In genomic region chr1:212162635-212163034, GRCh38 we compare ENCODE assay signal across 9 cellular contexts.
DNase-seq lines count a peak whose midpoint lies in the region; ATAC-seq, FAIRE-seq and TF ChIP-seq lines count a peak whose summit lies in the region.
"Had no signal": no experiment of that assay in that cellular context is flagged by ENCODE, and none has a peak within 500 bp of the region (broad histone marks: within the 10 kb centered on the region; RNA-seq: fewer than 3 reads in every experiment).

No MANE protein-coding gene starts in this region.

- TF ChIP-seq CTCF in foreskin fibroblast (IDR thresholded peaks at IDR 0.05; ENCODE audit: low read depth, low read length) = no peak

- DNase-seq in NCI-H1092 treated with DMSO at 0.1 percent for 48 hours (lab: John Stamatoyannopoulos, UW) (peak; percentile 21), NCI-H1092 (lab: John Stamatoyannopoulos, UW) (no peak), RCC 7860 (ENCODE audit: low spot score) (peak; percentile 8), foreskin fibroblast (peak; percentile 42 to 76), HuH-7 (ENCODE audit: low spot score) (no peak), NOMO-1 treated with DMSO at 0.1 percent for 48 hours (lab: John Stamatoyannopoulos, UW; ENCODE audit: unreplicated experiment) (no peak)
- DNase-seq: naive B cell had no signal

- no peak for FAIRE-seq in RCC 7860 (lab: Jason Lieb, UNC)

- ATAC-seq in HG02588 (IDR thresholded peaks at IDR 0.05; ENCODE audit: unreplicated experiment) (peak; percentile 56), GM19023 (IDR thresholded peaks at IDR 0.05; ENCODE audit: unreplicated experiment) (no peak)

- H3K4me3 ChIP-seq in foreskin fibroblast (ENCODE audit: low read depth in 1 of 2, low read length in 2 of 2) = no peak overlapping the region

Comparison
In these comparisons a context has a peak if more than half of its experiments do, and no peak if none do; other contexts are left out.
1. DNase-seq: peak in NCI-H1092 treated with DMSO at 0.1 percent for 48 hours (single experiment), RCC 7860 (single experiment) and foreskin fibroblast (2 of 2); none in NCI-H1092 (single experiment), HuH-7 (single experiment) and NOMO-1 treated with DMSO at 0.1 percent for 48 hours (single experiment).